Comparison of ENCODE assay signal across 1 cellular context in the genomic region with DNA sequence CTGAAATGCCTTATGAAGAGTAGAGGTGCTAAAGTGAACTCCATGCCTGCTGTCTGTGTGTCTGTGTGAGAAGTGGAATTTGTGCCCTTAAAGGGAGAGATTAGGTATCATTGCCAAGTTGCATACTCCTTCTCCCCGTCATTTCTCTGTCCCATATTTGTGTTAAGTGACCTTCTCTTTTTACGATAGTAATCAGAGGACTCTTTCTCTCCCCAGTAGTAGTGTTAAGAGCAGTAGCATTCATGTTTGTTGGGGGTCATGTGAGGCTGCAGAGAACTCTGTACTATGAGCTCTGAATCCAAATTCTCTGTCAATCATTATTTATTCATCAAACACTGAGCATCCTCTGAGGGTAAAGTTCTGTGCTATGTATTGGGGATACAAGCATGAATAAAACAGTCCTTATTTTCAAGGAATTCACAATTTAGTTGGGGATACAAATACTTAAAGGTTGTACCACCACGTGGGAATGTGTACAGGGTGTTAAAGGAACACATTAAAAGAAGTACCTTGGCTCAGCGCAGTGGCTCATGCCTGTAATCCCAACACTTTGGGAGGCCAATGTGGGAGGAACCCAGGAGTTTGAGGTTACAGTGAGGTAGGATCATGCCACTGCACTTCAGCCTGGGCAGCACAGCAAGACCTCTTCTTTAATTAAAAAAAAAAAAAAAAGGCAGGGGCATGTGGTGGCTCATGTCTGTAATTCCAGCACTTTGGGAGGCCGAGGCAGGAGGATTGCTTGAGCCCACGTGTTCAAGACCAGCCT.
A peak's percentile ranks its signal among the peaks of the same experiment; 100 is the strongest.
TF ChIP-seq lines count a peak whose summit lies in the region.

No MANE protein-coding gene starts in this region.

TF ChIP-seq in HepG2, 621 proteins besides CTCF, POLR2A, EP300 and RAD21 (continued from another document):
- TF ChIP-seq, protein P1, sequence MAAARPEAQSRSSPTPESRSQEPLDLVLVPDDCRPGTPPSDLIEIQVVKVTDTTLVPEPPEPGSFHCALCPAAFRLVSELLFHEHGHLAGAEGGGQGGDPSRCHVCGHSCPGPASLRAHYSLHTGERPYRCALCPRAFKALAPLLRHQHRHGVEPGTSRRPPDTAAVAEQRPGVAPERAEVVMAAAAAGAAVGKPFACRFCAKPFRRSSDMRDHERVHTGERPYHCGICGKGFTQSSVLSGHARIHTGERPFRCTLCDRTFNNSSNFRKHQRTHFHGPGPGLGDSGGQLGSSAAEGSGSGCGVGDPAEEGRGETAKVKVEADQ (CRISPR knock-in tag; IDR thresholded peaks at IDR 0.05; ENCODE audit: borderline replicate concordance) = no peak
- no peak for TF ChIP-seq GZF1 (CRISPR knock-in tag; IDR thresholded peaks at IDR 0.05)
- TF ChIP-seq SIN3B (IDR thresholded peaks at IDR 0.05; ENCODE audit: low read length) = no peak
- TF ChIP-seq RARA (CRISPR knock-in tag; IDR thresholded peaks at IDR 0.05) = peak; percentile 61
- TF ChIP-seq, protein P2, sequence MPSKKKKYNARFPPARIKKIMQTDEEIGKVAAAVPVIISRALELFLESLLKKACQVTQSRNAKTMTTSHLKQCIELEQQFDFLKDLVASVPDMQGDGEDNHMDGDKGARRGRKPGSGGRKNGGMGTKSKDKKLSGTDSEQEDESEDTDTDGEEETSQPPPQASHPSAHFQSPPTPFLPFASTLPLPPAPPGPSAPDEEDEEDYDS (CRISPR knock-in tag; IDR thresholded peaks at IDR 0.05) = no peak
- no peak for TF ChIP-seq ZNF180 (CRISPR knock-in tag; IDR thresholded peaks at IDR 0.05; ENCODE audit: borderline replicate concordance, low read depth)
- TF ChIP-seq ETV6 (CRISPR knock-in tag; conservative IDR thresholded peaks at IDR 0.05) = no peak
- no peak for TF ChIP-seq RFX1 (IDR thresholded peaks at IDR 0.05)
- TF ChIP-seq ZNF251 (CRISPR knock-in tag; IDR thresholded peaks at IDR 0.05) = no peak
- TF ChIP-seq FOXK1 (CRISPR knock-in tag; IDR thresholded peaks at IDR 0.05; ENCODE audit: borderline replicate concordance, low read depth) = no peak
- TF ChIP-seq NFE2L1 (CRISPR knock-in tag; IDR thresholded peaks at IDR 0.05; ENCODE audit: borderline replicate concordance) = no peak
- no peak for TF ChIP-seq YEATS2 (CRISPR knock-in tag; IDR thresholded peaks at IDR 0.05; ENCODE audit: borderline replicate concordance)
- TF ChIP-seq, protein P3, sequence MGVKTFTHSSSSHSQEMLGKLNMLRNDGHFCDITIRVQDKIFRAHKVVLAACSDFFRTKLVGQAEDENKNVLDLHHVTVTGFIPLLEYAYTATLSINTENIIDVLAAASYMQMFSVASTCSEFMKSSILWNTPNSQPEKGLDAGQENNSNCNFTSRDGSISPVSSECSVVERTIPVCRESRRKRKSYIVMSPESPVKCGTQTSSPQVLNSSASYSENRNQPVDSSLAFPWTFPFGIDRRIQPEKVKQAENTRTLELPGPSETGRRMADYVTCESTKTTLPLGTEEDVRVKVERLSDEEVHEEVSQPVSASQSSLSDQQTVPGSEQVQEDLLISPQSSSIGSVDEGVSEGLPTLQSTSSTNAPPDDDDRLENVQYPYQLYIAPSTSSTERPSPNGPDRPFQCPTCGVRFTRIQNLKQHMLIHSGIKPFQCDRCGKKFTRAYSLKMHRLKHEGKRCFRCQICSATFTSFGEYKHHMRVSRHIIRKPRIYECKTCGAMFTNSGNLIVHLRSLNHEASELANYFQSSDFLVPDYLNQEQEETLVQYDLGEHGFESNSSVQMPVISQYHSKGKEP (CRISPR knock-in tag; IDR thresholded peaks at IDR 0.05) = no peak
- TF ChIP-seq DNMT3B (CRISPR knock-in tag; conservative IDR thresholded peaks at IDR 0.05) = no peak
- TF ChIP-seq, protein P4, sequence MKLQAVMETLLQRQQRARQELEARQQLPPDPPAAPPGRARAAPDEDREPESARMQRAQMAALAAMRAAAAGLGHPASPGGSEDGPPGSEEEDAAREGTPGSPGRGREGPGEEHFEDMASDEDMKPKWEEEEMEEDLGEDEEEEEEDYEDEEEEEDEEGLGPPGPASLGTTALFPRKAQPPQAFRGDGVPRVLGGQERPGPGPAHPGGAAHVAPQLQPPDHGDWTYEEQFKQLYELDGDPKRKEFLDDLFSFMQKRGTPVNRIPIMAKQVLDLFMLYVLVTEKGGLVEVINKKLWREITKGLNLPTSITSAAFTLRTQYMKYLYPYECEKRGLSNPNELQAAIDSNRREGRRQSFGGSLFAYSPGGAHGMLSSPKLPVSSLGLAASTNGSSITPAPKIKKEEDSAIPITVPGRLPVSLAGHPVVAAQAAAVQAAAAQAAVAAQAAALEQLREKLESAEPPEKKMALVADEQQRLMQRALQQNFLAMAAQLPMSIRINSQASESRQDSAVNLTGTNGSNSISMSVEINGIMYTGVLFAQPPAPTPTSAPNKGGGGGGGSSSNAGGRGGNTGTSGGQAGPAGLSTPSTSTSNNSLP (IDR thresholded peaks at IDR 0.05; ENCODE audit: low read depth, low read length) = peak; percentile 96
- no peak for TF ChIP-seq RAD51 (IDR thresholded peaks at IDR 0.05; ENCODE audit: borderline replicate concordance)
- TF ChIP-seq TBP (CRISPR knock-in tag; IDR thresholded peaks at IDR 0.05) = no peak
- no peak for TF ChIP-seq ZC3H13 (CRISPR knock-in tag; IDR thresholded peaks at IDR 0.05)
- TF ChIP-seq, protein P5, sequence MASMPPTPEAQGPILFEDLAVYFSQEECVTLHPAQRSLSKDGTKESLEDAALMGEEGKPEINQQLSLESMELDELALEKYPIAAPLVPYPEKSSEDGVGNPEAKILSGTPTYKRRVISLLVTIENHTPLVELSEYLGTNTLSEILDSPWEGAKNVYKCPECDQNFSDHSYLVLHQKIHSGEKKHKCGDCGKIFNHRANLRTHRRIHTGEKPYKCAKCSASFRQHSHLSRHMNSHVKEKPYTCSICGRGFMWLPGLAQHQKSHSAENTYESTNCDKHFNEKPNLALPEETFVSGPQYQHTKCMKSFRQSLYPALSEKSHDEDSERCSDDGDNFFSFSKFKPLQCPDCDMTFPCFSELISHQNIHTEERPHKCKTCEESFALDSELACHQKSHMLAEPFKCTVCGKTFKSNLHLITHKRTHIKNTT (CRISPR knock-in tag; IDR thresholded peaks at IDR 0.05) = no peak
- TF ChIP-seq TBX2 (CRISPR knock-in tag; IDR thresholded peaks at IDR 0.05; ENCODE audit: borderline replicate concordance) = peak; percentile 52; the same call in 1 of the 2 replicates
- no peak for TF ChIP-seq ZNF263 (CRISPR knock-in tag; IDR thresholded peaks at IDR 0.05)
- TF ChIP-seq TSC22D2 (CRISPR knock-in tag; IDR thresholded peaks at IDR 0.05; ENCODE audit: borderline replicate concordance) = no peak
- TF ChIP-seq ZNF670 (CRISPR knock-in tag; IDR thresholded peaks at IDR 0.05; ENCODE audit: borderline replicate concordance) = no peak
- no peak for TF ChIP-seq ZNF724P (CRISPR knock-in tag; IDR thresholded peaks at IDR 0.05; ENCODE audit: borderline replicate concordance)
- no peak for TF ChIP-seq ZFP36L2 (CRISPR knock-in tag; IDR thresholded peaks at IDR 0.05)
- no peak for TF ChIP-seq ZNF644 (CRISPR knock-in tag; IDR thresholded peaks at IDR 0.05; ENCODE audit: low read depth)
- TF ChIP-seq KDM1A (CRISPR knock-in tag; IDR thresholded peaks at IDR 0.05) = peak; percentile 35; the same call in 1 of the 2 replicates
- 0 out of 2 replicates have a peak, but pooled peaks have one; percentile 43 for TF ChIP-seq HNRNPUL1 (IDR thresholded peaks at IDR 0.05; ENCODE audit: low read depth, low read length)
- peak; percentile 32; the same call in 1 of the 2 replicates for TF ChIP-seq ERF (CRISPR knock-in tag; IDR thresholded peaks at IDR 0.05)
- TF ChIP-seq NFIC (IDR thresholded peaks at IDR 0.05; ENCODE audit: low read length) = peak; percentile 81; the same call in 1 of the 2 replicates
- no peak for TF ChIP-seq ZNF510 (CRISPR knock-in tag; IDR thresholded peaks at IDR 0.05; ENCODE audit: low read depth)
- no peak for TF ChIP-seq FIP1L1 (IDR thresholded peaks at IDR 0.05; ENCODE audit: borderline replicate concordance, insufficient read depth, low read depth, low read length)
- TF ChIP-seq, protein P6, sequence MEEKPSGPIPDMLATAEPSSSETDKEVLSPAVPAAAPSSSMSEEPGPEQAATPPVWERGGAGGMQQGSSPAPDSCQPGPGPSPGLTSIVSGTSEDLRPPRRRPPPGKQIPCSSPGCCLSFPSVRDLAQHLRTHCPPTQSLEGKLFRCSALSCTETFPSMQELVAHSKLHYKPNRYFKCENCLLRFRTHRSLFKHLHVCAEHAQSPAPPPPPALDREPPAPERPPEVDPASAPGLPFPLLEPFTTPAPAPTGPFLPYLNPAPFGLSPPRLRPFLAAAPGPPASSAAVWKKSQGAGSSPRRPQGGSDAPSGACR (CRISPR knock-in tag; IDR thresholded peaks at IDR 0.05) = no peak
- TF ChIP-seq, protein P7, sequence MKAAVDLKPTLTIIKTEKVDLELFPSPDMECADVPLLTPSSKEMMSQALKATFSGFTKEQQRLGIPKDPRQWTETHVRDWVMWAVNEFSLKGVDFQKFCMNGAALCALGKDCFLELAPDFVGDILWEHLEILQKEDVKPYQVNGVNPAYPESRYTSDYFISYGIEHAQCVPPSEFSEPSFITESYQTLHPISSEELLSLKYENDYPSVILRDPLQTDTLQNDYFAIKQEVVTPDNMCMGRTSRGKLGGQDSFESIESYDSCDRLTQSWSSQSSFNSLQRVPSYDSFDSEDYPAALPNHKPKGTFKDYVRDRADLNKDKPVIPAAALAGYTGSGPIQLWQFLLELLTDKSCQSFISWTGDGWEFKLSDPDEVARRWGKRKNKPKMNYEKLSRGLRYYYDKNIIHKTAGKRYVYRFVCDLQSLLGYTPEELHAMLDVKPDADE (CRISPR knock-in tag; IDR thresholded peaks at IDR 0.05) = no peak
- TF ChIP-seq, protein P8, sequence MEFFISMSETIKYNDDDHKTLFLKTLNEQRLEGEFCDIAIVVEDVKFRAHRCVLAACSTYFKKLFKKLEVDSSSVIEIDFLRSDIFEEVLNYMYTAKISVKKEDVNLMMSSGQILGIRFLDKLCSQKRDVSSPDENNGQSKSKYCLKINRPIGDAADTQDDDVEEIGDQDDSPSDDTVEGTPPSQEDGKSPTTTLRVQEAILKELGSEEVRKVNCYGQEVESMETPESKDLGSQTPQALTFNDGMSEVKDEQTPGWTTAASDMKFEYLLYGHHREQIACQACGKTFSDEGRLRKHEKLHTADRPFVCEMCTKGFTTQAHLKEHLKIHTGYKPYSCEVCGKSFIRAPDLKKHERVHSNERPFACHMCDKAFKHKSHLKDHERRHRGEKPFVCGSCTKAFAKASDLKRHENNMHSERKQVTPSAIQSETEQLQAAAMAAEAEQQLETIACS (CRISPR knock-in tag; IDR thresholded peaks at IDR 0.05) = no peak
- no peak for TF ChIP-seq SOX6 (IDR thresholded peaks at IDR 0.05)
- peak; percentile 75 for TF ChIP-seq SOX6 (CRISPR knock-in tag; IDR thresholded peaks at IDR 0.05)
- no peak for TF ChIP-seq ZNF33B (CRISPR knock-in tag; IDR thresholded peaks at IDR 0.05)
- TF ChIP-seq SMAD9 (CRISPR knock-in tag; IDR thresholded peaks at IDR 0.05) = no peak
- TF ChIP-seq STAT5B (CRISPR knock-in tag; IDR thresholded peaks at IDR 0.05) = no peak
- no peak for TF ChIP-seq ATF7 (IDR thresholded peaks at IDR 0.05)
- no peak for TF ChIP-seq ATF7 (CRISPR knock-in tag; IDR thresholded peaks at IDR 0.05)
- TF ChIP-seq, protein P9, sequence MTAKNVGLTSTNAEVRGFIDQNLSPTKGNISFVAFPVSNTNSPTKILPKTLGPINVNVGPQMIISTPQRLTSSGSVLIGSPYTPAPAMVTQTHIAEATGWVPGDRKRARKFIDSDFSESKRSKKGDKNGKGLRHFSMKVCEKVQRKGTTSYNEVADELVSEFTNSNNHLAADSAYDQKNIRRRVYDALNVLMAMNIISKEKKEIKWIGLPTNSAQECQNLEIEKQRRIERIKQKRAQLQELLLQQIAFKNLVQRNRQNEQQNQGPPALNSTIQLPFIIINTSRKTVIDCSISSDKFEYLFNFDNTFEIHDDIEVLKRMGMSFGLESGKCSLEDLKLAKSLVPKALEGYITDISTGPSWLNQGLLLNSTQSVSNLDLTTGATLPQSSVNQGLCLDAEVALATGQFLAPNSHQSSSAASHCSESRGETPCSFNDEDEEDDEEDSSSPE (CRISPR knock-in tag; IDR thresholded peaks at IDR 0.05) = no peak
- TF ChIP-seq NFATC3 (CRISPR knock-in tag; IDR thresholded peaks at IDR 0.05) = no peak
- TF ChIP-seq NFYB (CRISPR knock-in tag; IDR thresholded peaks at IDR 0.05) = no peak
- no peak for TF ChIP-seq MAZ (IDR thresholded peaks at IDR 0.05; ENCODE audit: borderline replicate concordance, low read depth, low read length)
- no peak for TF ChIP-seq MAZ (CRISPR knock-in tag; IDR thresholded peaks at IDR 0.05; ENCODE audit: low read depth)
- no peak for TF ChIP-seq ZNF331 (CRISPR knock-in tag; IDR thresholded peaks at IDR 0.05)
- TF ChIP-seq ZNF451 (CRISPR knock-in tag; IDR thresholded peaks at IDR 0.05) = no peak
- TF ChIP-seq, protein P10, sequence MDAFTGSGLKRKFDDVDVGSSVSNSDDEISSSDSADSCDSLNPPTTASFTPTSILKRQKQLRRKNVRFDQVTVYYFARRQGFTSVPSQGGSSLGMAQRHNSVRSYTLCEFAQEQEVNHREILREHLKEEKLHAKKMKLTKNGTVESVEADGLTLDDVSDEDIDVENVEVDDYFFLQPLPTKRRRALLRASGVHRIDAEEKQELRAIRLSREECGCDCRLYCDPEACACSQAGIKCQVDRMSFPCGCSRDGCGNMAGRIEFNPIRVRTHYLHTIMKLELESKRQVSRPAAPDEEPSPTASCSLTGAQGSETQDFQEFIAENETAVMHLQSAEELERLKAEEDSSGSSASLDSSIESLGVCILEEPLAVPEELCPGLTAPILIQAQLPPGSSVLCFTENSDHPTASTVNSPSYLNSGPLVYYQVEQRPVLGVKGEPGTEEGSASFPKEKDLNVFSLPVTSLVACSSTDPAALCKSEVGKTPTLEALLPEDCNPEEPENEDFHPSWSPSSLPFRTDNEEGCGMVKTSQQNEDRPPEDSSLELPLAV (CRISPR knock-in tag; conservative IDR thresholded peaks at IDR 0.05; ENCODE audit: low read depth) = no peak
- TF ChIP-seq ARID2 (CRISPR knock-in tag; IDR thresholded peaks at IDR 0.05; ENCODE audit: borderline replicate concordance) = 0 out of 2 replicates have a peak, but pooled peaks have one; percentile 46
- no peak for TF ChIP-seq MZF1 (CRISPR knock-in tag; IDR thresholded peaks at IDR 0.05; ENCODE audit: borderline replicate concordance)
